Comparison of ENCODE assay signal across 7 cellular contexts in the genomic region with DNA sequence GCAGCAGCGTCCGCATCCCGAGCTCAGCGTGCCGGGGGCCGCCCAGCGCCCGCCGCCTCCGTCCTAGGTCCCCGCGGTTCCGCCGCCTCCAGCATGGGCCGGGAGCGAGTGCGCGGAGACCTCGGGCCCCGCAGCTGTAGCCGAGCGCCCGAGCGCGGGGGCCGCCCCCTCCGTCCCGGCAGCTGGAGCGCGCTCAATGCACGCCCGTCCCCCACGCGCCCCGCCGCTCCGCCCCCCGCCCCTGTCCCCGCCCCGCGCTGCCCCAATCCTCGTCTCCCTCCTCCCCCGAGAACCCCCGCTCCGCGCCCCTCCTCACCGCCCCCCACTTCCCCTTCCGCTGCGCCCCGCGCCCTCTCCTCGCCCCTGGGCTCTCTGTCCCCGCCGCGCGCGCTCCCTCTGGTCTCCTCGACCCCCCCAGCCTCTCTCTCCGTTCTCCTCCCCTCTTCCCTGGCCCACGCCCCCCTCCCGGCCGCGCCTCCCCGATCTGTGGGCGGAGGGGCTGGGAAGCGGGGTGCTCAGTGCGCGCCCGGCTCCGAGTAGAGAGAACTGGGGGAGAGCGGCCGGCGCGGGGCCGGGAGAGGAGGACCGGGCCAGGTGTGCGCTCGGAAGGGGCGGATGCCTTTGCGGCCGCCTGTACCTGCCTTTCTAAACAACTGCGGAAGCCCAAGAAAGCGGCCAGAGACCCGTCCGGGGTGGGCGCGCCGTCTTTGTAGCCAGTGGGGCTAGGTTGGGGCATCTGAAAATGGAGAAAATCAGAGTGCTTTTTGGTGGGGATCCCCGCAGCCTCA. TPM values are rescaled to one million over a fixed set of nuclear protein-coding genes. Genes with fewer than 3 reads are reported as not detected.
DNase-seq lines count a peak whose midpoint lies in the region; ATAC-seq, FAIRE-seq and TF ChIP-seq lines count a peak whose summit lies in the region.

A gene with protein sequence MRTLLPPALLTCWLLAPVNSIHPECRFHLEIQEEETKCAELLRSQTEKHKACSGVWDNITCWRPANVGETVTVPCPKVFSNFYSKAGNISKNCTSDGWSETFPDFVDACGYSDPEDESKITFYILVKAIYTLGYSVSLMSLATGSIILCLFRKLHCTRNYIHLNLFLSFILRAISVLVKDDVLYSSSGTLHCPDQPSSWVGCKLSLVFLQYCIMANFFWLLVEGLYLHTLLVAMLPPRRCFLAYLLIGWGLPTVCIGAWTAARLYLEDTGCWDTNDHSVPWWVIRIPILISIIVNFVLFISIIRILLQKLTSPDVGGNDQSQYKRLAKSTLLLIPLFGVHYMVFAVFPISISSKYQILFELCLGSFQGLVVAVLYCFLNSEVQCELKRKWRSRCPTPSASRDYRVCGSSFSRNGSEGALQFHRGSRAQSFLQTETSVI (minus strand): TSS at position 112 of the 788 bp plus-strand sequence. CDS start 96 bp downstream, at position 16.

- peaks cover 30% of the 10 kb centered on the region for H3K27me3 Mint-ChIP-seq in astrocyte (ENCODE audit: low read depth, unreplicated experiment)

- H3K27ac Mint-ChIP-seq in astrocyte (ENCODE audit: unreplicated experiment) = peak within 1 kb of the TSS; percentile 67

- H3K27me3 ChIP-seq in RWPE2 (ENCODE audit: insufficient read depth, poor library complexity, severe bottlenecking) (peaks cover 39% of the 10 kb centered on the region), astrocyte (ENCODE audit: insufficient read depth, low read length) (peaks cover 25% of the 10 kb centered on the region), lung (ENCODE audit: control insufficient read depth, insufficient read depth) (peaks cover 4% of the 10 kb centered on the region), stomach smooth muscle (ENCODE audit: control insufficient read depth in 1 of 2, insufficient read depth in 2 of 2, low read length in 2 of 2) (peaks cover 12 to 32% of the 10 kb centered on the region in 2 donors)

- no peak for FAIRE-seq in astrocyte (lab: Jason Lieb, UNC)

- peak within 1 kb of the TSS; percentile 78 for H3K4me3 Mint-ChIP-seq in astrocyte (ENCODE audit: unreplicated experiment)

- H3K9me3 ChIP-seq in RWPE2 (ENCODE audit: severe bottlenecking) (peaks cover 2% of the 10 kb centered on the region), astrocyte (ENCODE audit: insufficient read depth, low read depth, low read length) (no peaks in the 10 kb centered on the region), lung (ENCODE audit: control insufficient read depth in 2 of 2, insufficient read depth in 1 of 2, low read length in 1 of 2) (peaks cover 0 to 3% of the 10 kb centered on the region in 2 donors), stomach smooth muscle (ENCODE audit: control insufficient read depth in 2 of 2, low read length in 2 of 2) (no peaks in the 10 kb centered on the region)

- peaks cover 8% of the 10 kb centered on the region for H3K4me1 Mint-ChIP-seq in astrocyte (ENCODE audit: low read depth, unreplicated experiment)

- no peaks in the 10 kb centered on the region for H3K36me3 ChIP-seq in RWPE2 (ENCODE audit: low read depth)
- no peaks in the 10 kb centered on the region for H3K36me3 ChIP-seq in astrocyte (ENCODE audit: insufficient read depth, low read length)
- H3K36me3 ChIP-seq in lung (ENCODE audit: control insufficient read depth in 2 of 2, insufficient read depth in 2 of 2, low read length in 2 of 2) = no peaks in the 10 kb centered on the region
- H3K36me3 ChIP-seq in stomach smooth muscle (ENCODE audit: control insufficient read depth in 2 of 2, insufficient read depth in 2 of 2, low read length in 2 of 2) = no peaks in the 10 kb centered on the region

- no peak within 1 kb of the TSS for H3K9ac ChIP-seq in astrocyte (ENCODE audit: low read length)
- H3K9ac ChIP-seq in stomach smooth muscle (ENCODE audit: low read length in 2 of 2) = peak within 1 kb of the TSS; percentile 21 to 30

- no peaks in the 10 kb centered on the region for H3K79me2 ChIP-seq in astrocyte (ENCODE audit: insufficient read depth, low read length)

- H2AFZ ChIP-seq in astrocyte (ENCODE audit: low read depth, low read length) = peak within 1 kb of the TSS; percentile 24

- peak within 1 kb of the TSS; percentile 41 for H3K4me2 ChIP-seq in astrocyte (ENCODE audit: low read length)

- no peaks in the 10 kb centered on the region for H3K4me1 ChIP-seq in RWPE2 (ENCODE audit: insufficient read depth, poor library complexity, severe bottlenecking)
- H3K4me1 ChIP-seq in astrocyte (ENCODE audit: insufficient read depth, low read length) = no peaks in the 10 kb centered on the region
- peaks cover 0 to 14% of the 10 kb centered on the region in 2 donors for H3K4me1 ChIP-seq in lung (ENCODE audit: control insufficient read depth in 2 of 2, insufficient read depth in 2 of 2, low read length in 2 of 2)
- peaks cover 12% of the 10 kb centered on the region for H3K4me1 ChIP-seq in stomach smooth muscle (ENCODE audit: control insufficient read depth, insufficient read depth, low read length)

- no peaks in the 10 kb centered on the region for H4K20me1 ChIP-seq in astrocyte (ENCODE audit: insufficient read depth, low read length)

- no peaks in the 10 kb centered on the region for H3K36me3 Mint-ChIP-seq in astrocyte (ENCODE audit: low read depth, unreplicated experiment)

- ATAC-seq in RWPE2 (ENCODE audit: low read depth) (peak; percentile 30; the same call in 1 of the 3 replicates), lung (ENCODE audit: insufficient read depth, low FRiP score) (peak; percentile 44)

- no peak within 1 kb of the TSS for H3K4me3 ChIP-seq in RWPE2 (ENCODE audit: severe bottlenecking)
- no peak within 1 kb of the TSS for H3K4me3 ChIP-seq in astrocyte (ENCODE audit: insufficient read depth, low read depth, low read length)
- peak within 1 kb of the TSS; percentile 16 for H3K4me3 ChIP-seq in lung
- H3K4me3 ChIP-seq in stomach smooth muscle (ENCODE audit: low read length in 2 of 2) = peak within 1 kb of the TSS; percentile 62 to 75

- TF ChIP-seq CTCF in RWPE2 (IDR thresholded peaks at IDR 0.05; ENCODE audit: poor library complexity, severe bottlenecking) (no peak), astrocyte (IDR thresholded peaks at IDR 0.05; ENCODE audit: insufficient read depth, low read depth, low read length) (no peak), lung (IDR thresholded peaks at IDR 0.05; ENCODE audit: control extremely low read depth, extremely low read depth) (no peak)

- H3K9me3 Mint-ChIP-seq in astrocyte (ENCODE audit: unreplicated experiment) = peaks cover 1% of the 10 kb centered on the region

- no peak within 1 kb of the TSS for H3K27ac ChIP-seq in RWPE2 (ENCODE audit: poor library complexity, severe bottlenecking)
- no peak within 1 kb of the TSS for H3K27ac ChIP-seq in astrocyte (ENCODE audit: low read depth, low read length)
- no peak within 1 kb of the TSS for H3K27ac ChIP-seq in lung (ENCODE audit: low read depth in 1 of 2, low read length in 1 of 2)
- no peak within 1 kb of the TSS for H3K27ac ChIP-seq in stomach smooth muscle (ENCODE audit: low read length)

- 2% methylated on average over 44 to 88 of the region's 89 CpGs for WGBS in lung, 2 donors

- no peak for DNase-seq in RWPE2 (ENCODE audit: low spot score)
- no peak for DNase-seq in astrocyte (ENCODE audit: low read depth)
- DNase-seq in lung (ENCODE audit: low spot score) = no peak
- DNase-seq in NCI-H1105 (lab: John Stamatoyannopoulos, UW) = no peak
- no peak for DNase-seq in NCI-H2196 (lab: John Stamatoyannopoulos, UW; ENCODE audit: unreplicated experiment)
- DNase-seq in GM03348 (ENCODE audit: low spot score) = no peak

RNA-seq across cellular contexts. Expression of the gene that starts here (rescaled TPM):
- total RNA-seq in astrocyte (0.43 and 0.68 TPM in 2 replicates), lung (under 1 TPM; 0.58 to 0.88 TPM)
- under 1 TPM; 0.02 to 0.91 TPM for polyA plus RNA-seq in lung

Comparison
In these comparisons a context has a peak if more than half of its experiments do, and no peak if none do; other contexts are left out.
1. Peak in ATAC-seq and H3K4me3 ChIP-seq in lung; RNA of the gene not detected or under 1 TPM.
2. H3K4me3 ChIP-seq: peak in stomach smooth muscle (2 of 2); none in RWPE2 (single experiment) and astrocyte (single experiment).